In the genomic region with DNA sequence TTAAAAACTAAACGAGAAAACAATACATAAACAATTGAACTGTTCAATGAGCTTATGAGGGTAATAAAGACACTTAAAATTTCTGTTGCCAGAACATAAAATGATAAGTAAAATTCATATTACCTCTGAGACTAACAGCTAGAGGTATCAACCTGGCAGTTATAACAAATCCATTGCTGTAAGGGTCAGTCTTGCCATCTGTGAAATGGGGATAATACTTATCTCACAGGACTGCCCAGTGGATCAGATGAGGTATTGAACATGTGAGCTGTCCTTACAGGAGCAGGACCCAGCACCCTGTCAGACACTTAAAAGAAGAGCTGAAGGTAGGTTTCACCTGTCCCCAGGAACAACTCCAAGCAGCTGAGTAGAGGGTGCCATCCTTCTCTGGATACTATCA, we compare ENCODE assay signal across 1 cellular context.
TF ChIP-seq lines count a peak whose summit lies in the region.

No MANE protein-coding gene starts in this region.

TF ChIP-seq in A549, 52 proteins besides CTCF, POLR2A, EP300 and RAD21 (continued from another document):
- TF ChIP-seq PHF8 (IDR thresholded peaks at IDR 0.05; ENCODE audit: borderline replicate concordance, low read depth) (no peak), FOXS1 (CRISPR knock-in tag; IDR thresholded peaks at IDR 0.05) (no peak), RFX5 (IDR thresholded peaks at IDR 0.05) (no peak), HEYL (CRISPR knock-in tag; IDR thresholded peaks at IDR 0.05) (no peak), SREBF2 (IDR thresholded peaks at IDR 0.05) (no peak), FOSB (CRISPR knock-in tag; IDR thresholded peaks at IDR 0.05) (no peak), TP53 (CRISPR knock-in tag; IDR thresholded peaks at IDR 0.05) (no peak), MAFK (IDR thresholded peaks at IDR 0.05; ENCODE audit: partially characterized antibody) (no peak), CBX8 (IDR thresholded peaks at IDR 0.05) (no peak), CHD4 (IDR thresholded peaks at IDR 0.05; ENCODE audit: borderline replicate concordance) (no peak), ZSCAN20 (CRISPR knock-in tag; IDR thresholded peaks at IDR 0.05) (no peak), TFCP2L1 (CRISPR knock-in tag; IDR thresholded peaks at IDR 0.05) (no peak)
- TF ChIP-seq, protein P1, sequence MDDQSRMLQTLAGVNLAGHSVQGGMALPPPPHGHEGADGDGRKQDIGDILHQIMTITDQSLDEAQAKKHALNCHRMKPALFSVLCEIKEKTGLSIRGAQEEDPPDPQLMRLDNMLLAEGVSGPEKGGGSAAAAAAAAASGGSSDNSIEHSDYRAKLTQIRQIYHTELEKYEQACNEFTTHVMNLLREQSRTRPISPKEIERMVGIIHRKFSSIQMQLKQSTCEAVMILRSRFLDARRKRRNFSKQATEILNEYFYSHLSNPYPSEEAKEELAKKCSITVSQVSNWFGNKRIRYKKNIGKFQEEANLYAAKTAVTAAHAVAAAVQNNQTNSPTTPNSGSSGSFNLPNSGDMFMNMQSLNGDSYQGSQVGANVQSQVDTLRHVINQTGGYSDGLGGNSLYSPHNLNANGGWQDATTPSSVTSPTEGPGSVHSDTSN (IDR thresholded peaks at IDR 0.05) = no peak
- TF ChIP-seq, protein P2, sequence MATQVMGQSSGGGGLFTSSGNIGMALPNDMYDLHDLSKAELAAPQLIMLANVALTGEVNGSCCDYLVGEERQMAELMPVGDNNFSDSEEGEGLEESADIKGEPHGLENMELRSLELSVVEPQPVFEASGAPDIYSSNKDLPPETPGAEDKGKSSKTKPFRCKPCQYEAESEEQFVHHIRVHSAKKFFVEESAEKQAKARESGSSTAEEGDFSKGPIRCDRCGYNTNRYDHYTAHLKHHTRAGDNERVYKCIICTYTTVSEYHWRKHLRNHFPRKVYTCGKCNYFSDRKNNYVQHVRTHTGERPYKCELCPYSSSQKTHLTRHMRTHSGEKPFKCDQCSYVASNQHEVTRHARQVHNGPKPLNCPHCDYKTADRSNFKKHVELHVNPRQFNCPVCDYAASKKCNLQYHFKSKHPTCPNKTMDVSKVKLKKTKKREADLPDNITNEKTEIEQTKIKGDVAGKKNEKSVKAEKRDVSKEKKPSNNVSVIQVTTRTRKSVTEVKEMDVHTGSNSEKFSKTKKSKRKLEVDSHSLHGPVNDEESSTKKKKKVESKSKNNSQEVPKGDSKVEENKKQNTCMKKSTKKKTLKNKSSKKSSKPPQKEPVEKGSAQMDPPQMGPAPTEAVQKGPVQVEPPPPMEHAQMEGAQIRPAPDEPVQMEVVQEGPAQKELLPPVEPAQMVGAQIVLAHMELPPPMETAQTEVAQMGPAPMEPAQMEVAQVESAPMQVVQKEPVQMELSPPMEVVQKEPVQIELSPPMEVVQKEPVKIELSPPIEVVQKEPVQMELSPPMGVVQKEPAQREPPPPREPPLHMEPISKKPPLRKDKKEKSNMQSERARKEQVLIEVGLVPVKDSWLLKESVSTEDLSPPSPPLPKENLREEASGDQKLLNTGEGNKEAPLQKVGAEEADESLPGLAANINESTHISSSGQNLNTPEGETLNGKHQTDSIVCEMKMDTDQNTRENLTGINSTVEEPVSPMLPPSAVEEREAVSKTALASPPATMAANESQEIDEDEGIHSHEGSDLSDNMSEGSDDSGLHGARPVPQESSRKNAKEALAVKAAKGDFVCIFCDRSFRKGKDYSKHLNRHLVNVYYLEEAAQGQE (IDR thresholded peaks at IDR 0.05) = no peak
